Comparison of ENCODE assay signal across 8 cellular contexts in genomic region chr7:24573554-24574338, GRCh38. TPM values are rescaled to one million over a fixed set of nuclear protein-coding genes. Genes with fewer than 3 reads are reported as not detected.
DNase-seq lines count a peak whose midpoint lies in the region; ATAC-seq and TF ChIP-seq lines count a peak whose summit lies in the region.

No MANE protein-coding gene starts in this region.

- no peaks in the 10 kb centered on the region for H3K36me3 ChIP-seq in iPS-18a (ENCODE audit: control insufficient read depth, low read depth, low read length)

- DNase-seq in EH (ENCODE audit: low read depth) (peak; percentile 65), HT1080 (ENCODE audit: low read depth) (peak; percentile 38), SW 1271 (lab: John Stamatoyannopoulos, UW) (peak; percentile 25 to 44), astrocyte of the spinal cord (ENCODE audit: low read depth, low spot score) (peak; percentile 61), skeletal muscle cell (ENCODE audit: low read depth) (no peak), pons (ENCODE audit: low spot score) (no peak)

- H3K9ac ChIP-seq in iPS-18a (ENCODE audit: low read length), result peak overlapping the region; percentile 81

- peak; percentile 28 for ATAC-seq in GM21423 (IDR thresholded peaks at IDR 0.05; ENCODE audit: unreplicated experiment)

- H3K27ac ChIP-seq in iPS-18a (ENCODE audit: low read length), result peak overlapping the region; percentile 46

- H3K4me1 ChIP-seq in iPS-18a (ENCODE audit: control insufficient read depth, low read depth, low read length), result peaks cover 43% of the 10 kb centered on the region

- peaks cover 17% of the 10 kb centered on the region for H3K27me3 ChIP-seq in iPS-18a (ENCODE audit: control insufficient read depth, insufficient read depth, low read length)

- H3K4me3 ChIP-seq in astrocyte of the spinal cord (ENCODE audit: low read depth, low read length) (peak overlapping the region; percentile 71), iPS-18a (ENCODE audit: low read length) (peak overlapping the region; percentile 97), skeletal muscle cell (ENCODE audit: low read depth, low read length) (peak overlapping the region; percentile 79)

- no peak for TF ChIP-seq CTCF in astrocyte of the spinal cord (IDR thresholded peaks at IDR 0.05; ENCODE audit: low read depth, low read length)

- in situ Hi-C loops in astrocyte of the spinal cord (cut with HindIII; ENCODE audit: low sequenced_read_pairs), result no loop called here

- H3K9me3 ChIP-seq in iPS-18a (ENCODE audit: control insufficient read depth, low read depth, low read length), result no peaks in the 10 kb centered on the region

RNA-seq across cellular contexts. Expression of gene PALS2, which starts 0.5 kb away (rescaled TPM):
- total RNA-seq in HT1080 (2014; rRNA removed; shearing (Covaris generic)), result 16.9 and 23.6 TPM in 2 replicates
- polyA plus RNA-seq in HT1080 (2015; cell fraction: cytosol; rRNA removed), result 22.5 and 27.3 TPM in 2 replicates
- polyA plus RNA-seq in HT1080 (2015; cell fraction: nucleus; rRNA removed), result 15.1 and 20.7 TPM in 2 replicates

Comparison
In these comparisons a context has a peak if more than half of its experiments do, and no peak if none do; other contexts are left out.
1. DNase-seq: peak in EH (single experiment), HT1080 (single experiment), SW 1271 (2 of 2) and astrocyte of the spinal cord (single experiment); none in skeletal muscle cell (single experiment) and pons (single experiment).
2. Peak in every context shown above with its lines, with median percentiles within 50 percentile points of each other: H3K4me3 ChIP-seq.